1 cellular context compared by ENCODE assay signal in the genomic region with DNA sequence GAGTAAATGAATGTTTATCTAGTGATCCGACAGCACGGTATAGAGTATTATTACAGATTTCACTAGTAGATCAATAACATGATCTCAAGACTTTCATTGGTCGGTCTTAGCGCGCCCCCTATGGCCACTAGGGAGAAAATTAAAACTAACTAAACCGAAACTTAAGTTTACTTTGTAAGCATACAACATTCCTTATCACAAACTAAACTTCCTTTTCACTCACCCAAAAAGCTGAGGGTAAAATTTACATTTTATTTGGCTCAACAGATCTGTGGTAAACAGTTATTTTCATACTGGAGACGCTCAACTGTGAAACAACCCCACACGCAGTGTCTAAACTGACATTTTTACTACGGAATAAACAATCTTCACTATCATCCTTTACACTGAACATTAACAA.
TF ChIP-seq lines count a peak whose summit lies in the region.

No MANE protein-coding gene starts in this region.

TF ChIP-seq in GM23338, 12 proteins besides CTCF, POLR2A, EP300 and RAD21 (continued from another document):
- TF ChIP-seq, protein P1, sequence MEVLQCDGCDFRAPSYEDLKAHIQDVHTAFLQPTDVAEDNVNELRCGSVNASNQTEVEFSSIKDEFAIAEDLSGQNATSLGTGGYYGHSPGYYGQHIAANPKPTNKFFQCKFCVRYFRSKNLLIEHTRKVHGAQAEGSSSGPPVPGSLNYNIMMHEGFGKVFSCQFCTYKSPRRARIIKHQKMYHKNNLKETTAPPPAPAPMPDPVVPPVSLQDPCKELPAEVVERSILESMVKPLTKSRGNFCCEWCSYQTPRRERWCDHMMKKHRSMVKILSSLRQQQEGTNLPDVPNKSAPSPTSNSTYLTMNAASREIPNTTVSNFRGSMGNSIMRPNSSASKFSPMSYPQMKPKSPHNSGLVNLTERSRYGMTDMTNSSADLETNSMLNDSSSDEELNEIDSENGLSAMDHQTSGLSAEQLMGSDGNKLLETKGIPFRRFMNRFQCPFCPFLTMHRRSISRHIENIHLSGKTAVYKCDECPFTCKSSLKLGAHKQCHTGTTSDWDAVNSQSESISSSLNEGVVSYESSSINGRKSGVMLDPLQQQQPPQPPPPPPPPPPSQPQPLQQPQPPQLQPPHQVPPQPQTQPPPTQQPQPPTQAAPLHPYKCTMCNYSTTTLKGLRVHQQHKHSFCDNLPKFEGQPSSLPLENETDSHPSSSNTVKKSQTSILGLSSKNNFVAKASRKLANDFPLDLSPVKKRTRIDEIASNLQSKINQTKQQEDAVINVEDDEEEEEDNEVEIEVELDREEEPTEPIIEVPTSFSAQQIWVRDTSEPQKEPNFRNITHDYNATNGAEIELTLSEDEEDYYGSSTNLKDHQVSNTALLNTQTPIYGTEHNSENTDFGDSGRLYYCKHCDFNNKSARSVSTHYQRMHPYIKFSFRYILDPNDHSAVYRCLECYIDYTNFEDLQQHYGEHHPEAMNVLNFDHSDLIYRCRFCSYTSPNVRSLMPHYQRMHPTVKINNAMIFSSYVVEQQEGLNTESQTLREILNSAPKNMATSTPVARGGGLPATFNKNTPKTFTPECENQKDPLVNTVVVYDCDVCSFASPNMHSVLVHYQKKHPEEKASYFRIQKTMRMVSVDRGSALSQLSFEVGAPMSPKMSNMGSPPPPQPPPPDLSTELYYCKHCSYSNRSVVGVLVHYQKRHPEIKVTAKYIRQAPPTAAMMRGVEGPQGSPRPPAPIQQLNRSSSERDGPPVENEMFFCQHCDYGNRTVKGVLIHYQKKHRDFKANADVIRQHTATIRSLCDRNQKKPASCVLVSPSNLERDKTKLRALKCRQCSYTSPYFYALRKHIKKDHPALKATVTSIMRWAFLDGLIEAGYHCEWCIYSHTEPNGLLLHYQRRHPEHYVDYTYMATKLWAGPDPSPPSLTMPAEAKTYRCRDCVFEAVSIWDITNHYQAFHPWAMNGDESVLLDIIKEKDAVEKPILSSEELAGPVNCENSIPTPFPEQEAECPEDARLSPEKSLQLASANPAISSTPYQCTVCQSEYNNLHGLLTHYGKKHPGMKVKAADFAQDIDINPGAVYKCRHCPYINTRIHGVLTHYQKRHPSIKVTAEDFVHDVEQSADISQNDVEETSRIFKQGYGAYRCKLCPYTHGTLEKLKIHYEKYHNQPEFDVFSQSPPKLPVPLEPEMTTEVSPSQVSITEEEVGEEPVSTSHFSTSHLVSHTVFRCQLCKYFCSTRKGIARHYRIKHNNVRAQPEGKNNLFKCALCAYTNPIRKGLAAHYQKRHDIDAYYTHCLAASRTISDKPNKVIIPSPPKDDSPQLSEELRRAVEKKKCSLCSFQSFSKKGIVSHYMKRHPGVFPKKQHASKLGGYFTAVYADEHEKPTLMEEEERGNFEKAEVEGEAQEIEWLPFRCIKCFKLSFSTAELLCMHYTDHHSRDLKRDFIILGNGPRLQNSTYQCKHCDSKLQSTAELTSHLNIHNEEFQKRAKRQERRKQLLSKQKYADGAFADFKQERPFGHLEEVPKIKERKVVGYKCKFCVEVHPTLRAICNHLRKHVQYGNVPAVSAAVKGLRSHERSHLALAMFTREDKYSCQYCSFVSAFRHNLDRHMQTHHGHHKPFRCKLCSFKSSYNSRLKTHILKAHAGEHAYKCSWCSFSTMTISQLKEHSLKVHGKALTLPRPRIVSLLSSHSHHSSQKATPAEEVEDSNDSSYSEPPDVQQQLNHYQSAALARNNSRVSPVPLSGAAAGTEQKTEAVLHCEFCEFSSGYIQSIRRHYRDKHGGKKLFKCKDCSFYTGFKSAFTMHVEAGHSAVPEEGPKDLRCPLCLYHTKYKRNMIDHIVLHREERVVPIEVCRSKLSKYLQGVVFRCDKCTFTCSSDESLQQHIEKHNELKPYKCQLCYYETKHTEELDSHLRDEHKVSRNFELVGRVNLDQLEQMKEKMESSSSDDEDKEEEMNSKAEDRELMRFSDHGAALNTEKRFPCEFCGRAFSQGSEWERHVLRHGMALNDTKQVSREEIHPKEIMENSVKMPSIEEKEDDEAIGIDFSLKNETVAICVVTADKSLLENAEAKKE (CRISPR knock-in tag; IDR thresholded peaks at IDR 0.05), result no peak
- TF ChIP-seq CREB1 (CRISPR knock-in tag; IDR thresholded peaks at IDR 0.05; ENCODE audit: low read depth) (no peak), EZH2phosphoT487 (IDR thresholded peaks at IDR 0.05; ENCODE audit: unreplicated experiment) (no peak)
- TF ChIP-seq, protein P2, sequence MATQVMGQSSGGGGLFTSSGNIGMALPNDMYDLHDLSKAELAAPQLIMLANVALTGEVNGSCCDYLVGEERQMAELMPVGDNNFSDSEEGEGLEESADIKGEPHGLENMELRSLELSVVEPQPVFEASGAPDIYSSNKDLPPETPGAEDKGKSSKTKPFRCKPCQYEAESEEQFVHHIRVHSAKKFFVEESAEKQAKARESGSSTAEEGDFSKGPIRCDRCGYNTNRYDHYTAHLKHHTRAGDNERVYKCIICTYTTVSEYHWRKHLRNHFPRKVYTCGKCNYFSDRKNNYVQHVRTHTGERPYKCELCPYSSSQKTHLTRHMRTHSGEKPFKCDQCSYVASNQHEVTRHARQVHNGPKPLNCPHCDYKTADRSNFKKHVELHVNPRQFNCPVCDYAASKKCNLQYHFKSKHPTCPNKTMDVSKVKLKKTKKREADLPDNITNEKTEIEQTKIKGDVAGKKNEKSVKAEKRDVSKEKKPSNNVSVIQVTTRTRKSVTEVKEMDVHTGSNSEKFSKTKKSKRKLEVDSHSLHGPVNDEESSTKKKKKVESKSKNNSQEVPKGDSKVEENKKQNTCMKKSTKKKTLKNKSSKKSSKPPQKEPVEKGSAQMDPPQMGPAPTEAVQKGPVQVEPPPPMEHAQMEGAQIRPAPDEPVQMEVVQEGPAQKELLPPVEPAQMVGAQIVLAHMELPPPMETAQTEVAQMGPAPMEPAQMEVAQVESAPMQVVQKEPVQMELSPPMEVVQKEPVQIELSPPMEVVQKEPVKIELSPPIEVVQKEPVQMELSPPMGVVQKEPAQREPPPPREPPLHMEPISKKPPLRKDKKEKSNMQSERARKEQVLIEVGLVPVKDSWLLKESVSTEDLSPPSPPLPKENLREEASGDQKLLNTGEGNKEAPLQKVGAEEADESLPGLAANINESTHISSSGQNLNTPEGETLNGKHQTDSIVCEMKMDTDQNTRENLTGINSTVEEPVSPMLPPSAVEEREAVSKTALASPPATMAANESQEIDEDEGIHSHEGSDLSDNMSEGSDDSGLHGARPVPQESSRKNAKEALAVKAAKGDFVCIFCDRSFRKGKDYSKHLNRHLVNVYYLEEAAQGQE (IDR thresholded peaks at IDR 0.05; ENCODE audit: unreplicated experiment), result no peak
